8 cellular contexts compared by ENCODE assay signal in the genomic region with DNA sequence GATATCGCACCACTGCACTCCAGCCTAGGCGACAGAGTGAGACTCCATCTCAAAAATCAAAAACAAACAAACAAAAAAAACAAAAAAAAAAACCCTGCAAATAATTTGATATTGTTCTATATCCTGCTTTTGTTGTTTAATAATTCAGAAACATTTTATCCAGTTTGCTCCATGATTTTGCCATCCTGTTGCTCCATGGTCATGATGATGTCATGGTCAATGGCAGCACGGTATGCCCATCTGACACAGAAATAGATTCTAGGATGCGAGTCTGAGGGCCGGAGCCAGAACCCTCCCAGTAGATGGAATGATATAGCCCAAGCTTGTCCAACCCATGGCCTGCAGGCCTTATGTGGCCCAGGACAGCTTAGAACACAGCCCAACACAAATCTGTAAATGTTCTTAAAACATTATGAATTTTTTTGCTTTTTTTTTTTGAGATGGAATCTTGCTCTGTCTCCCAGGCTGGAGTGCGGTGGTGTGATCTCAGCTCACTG. TPM values are rescaled to one million over a fixed set of nuclear protein-coding genes. Genes with fewer than 3 reads are reported as not detected.
"Had no signal": no experiment of that assay in that cellular context is flagged by ENCODE, and none has a peak within 500 bp of the region (broad histone marks: within the 10 kb centered on the region; RNA-seq: fewer than 3 reads in every experiment).

No MANE protein-coding gene starts in this region.

- H3K27ac ChIP-seq: HL-60 had no signal

- DNase-seq: IMR-90, KBM-7, KG1 had no signal

- H3K4me3 Mint-ChIP-seq: IgD-negative memory B cell had no signal

- H3K27me3 Mint-ChIP-seq: IgD-negative memory B cell had no signal

- H3K4me3 ChIP-seq: K562 had no signal

- H3K36me3 Mint-ChIP-seq: IgD-negative memory B cell had no signal

- ATAC-seq: K562 had no signal

- H3K4me1 Mint-ChIP-seq: IgD-negative memory B cell had no signal

- FAIRE-seq: HTR-8/SVneo, K562 had no signal

RNA-seq across cellular contexts. Expression of a gene that starts 39.8 kb away (rescaled TPM):
- total RNA-seq: HT-29, IMR-90 had no signal
- polyA plus RNA-seq: IgD-negative memory B cell, IMR-90 had no signal
